In genomic region chr12:108637222-108637621, GRCh38 we compare ENCODE assay signal across 14 cellular contexts. TPM values are rescaled to one million over a fixed set of nuclear protein-coding genes. Genes with fewer than 3 reads are reported as not detected.
DNase-seq lines count a peak whose midpoint lies in the region; ATAC-seq, FAIRE-seq and TF ChIP-seq lines count a peak whose summit lies in the region.
"Had no signal": no experiment of that assay in that cellular context is flagged by ENCODE, and none has a peak within 500 bp of the region (broad histone marks: within the 10 kb centered on the region; RNA-seq: fewer than 3 reads in every experiment).

No MANE protein-coding gene starts in this region.

- no peaks in the 10 kb centered on the region for H3K27me3 ChIP-seq in GM12878 (replicated peaks in 1 of 2; ENCODE audit: control insufficient read depth in 2 of 2, insufficient read depth in 2 of 2, low read length in 1 of 2)
- no peaks in the 10 kb centered on the region for H3K27me3 ChIP-seq in neuron (ENCODE audit: insufficient read depth, low read length)
- H3K27me3 ChIP-seq in MG63 = no peaks in the 10 kb centered on the region
- H3K27me3 ChIP-seq in sigmoid colon = no peaks in the 10 kb centered on the region
- H3K27me3 ChIP-seq: adrenal gland had no signal

- H3K9me3 ChIP-seq in GM12878 (replicated peaks; ENCODE audit: control insufficient read depth, insufficient read depth, low read length) (no peaks in the 10 kb centered on the region), neuron (ENCODE audit: low read length) (no peaks in the 10 kb centered on the region), MG63 (no peaks in the 10 kb centered on the region; the same call in 1 of the 2 replicates), sigmoid colon (no peaks in the 10 kb centered on the region)
- H3K9me3 ChIP-seq: adrenal gland, tibial artery had no signal

- RAD21 ChIA-PET in GM12878 (lab: Charles Lee; ENCODE audit: unreplicated experiment) = interaction anchor here (0.7 to 17.3 kb wide), 11 partner anchors 9 to 213 kb away, joined by 3 to 413 read pairs (median 17); partner anchors contain the start of genes ISCU and SART3

- H2AFZ ChIP-seq in GM12878 (ENCODE audit: control insufficient read depth, low read depth, low read length) = no peak overlapping the region
- peak overlapping the region; percentile 20 for H2AFZ ChIP-seq in neuron (ENCODE audit: low read depth, low read length)

- POLR2A ChIA-PET in GM12878 (lab: Charles Lee) = interaction anchor here (0.5 to 10.5 kb wide), 9 partner anchors 9 to 174 kb away, joined by 3 to 199 read pairs (median 5); no protein-coding TSS in a partner anchor

- CTCF ChIA-PET in GM12878 (lab: Yijun Ruan, JAX) = interaction anchor here (1.0 to 17.2 kb wide), 11 partner anchors 16 to 318 kb away, joined by 3 to 244 read pairs (median 5); partner anchors contain the start of gene ISCU

- peaks cover 20% of the 10 kb centered on the region for H3K79me2 ChIP-seq in GM12878 (ENCODE audit: control insufficient read depth, insufficient read depth, low read length)

- intact Hi-C loops in GM12878 (cut with micrococcal nuclease; ENCODE audit: unreplicated experiment) = loop anchor here (2.0 to 10.0 kb wide), 3 partner anchors 28 to 458 kb away; partner anchors contain the start of genes ALKBH2, CMKLR1 and UNG
- intact Hi-C loops in sigmoid colon (cut with DNase I) = loop anchor here (10.0 kb wide), 1 partner anchor 458 kb away; the partner anchor contains the start of genes ALKBH2 and UNG

- TF ChIP-seq EP300 in GM12878 (IDR thresholded peaks at IDR 0.05; ENCODE audit: borderline replicate concordance in 1 of 2, control insufficient read depth in 1 of 2, low read depth in 2 of 2, low read length in 2 of 2) = no peak
- no peak for TF ChIP-seq EP300 in sigmoid colon (IDR thresholded peaks at IDR 0.05)

- H3K4me2 ChIP-seq in GM12878 (ENCODE audit: control insufficient read depth, insufficient read depth) = peak overlapping the region; percentile 82

- H3K9ac ChIP-seq in GM12878 (ENCODE audit: control insufficient read depth, insufficient read depth, low read length) = peak overlapping the region; percentile 78

- 86% methylated on average over 2 of the region's 2 CpGs for WGBS in GM12878 (ENCODE audit: insufficient coverage, insufficient replicate concordance, low lambda C conversion rate, missing lambda C conversion rate)
- 63 to 68% methylated on average over 2 of the region's 2 CpGs for WGBS in sigmoid colon, 2 donors

- TF ChIP-seq CTCF in GM12865 (IDR thresholded peaks at IDR 0.05; ENCODE audit: insufficient read depth, low read depth, low read length, missing control alignments) = no peak
- no peak for TF ChIP-seq CTCF in GM12878 (IDR thresholded peaks at IDR 0.05 in 2 of 3, conservative IDR thresholded peaks at IDR 0.05 in 1 of 3; ENCODE audit: control insufficient read depth in 2 of 3, extremely low read depth in 1 of 3, insufficient read depth in 1 of 3, low read depth in 3 of 3, low read length in 3 of 3)
- TF ChIP-seq CTCF in sigmoid colon (IDR thresholded peaks at IDR 0.05) = no peak

- H4K20me1 ChIP-seq in GM12878 (ENCODE audit: control insufficient read depth, insufficient read depth) = no peaks in the 10 kb centered on the region

- DNase-seq in GM12865 (ENCODE audit: low read depth) = no peak
- no peak for DNase-seq in Jurkat, Clone E6-1 (ENCODE audit: low read depth, low spot score)
- no peak for DNase-seq in GM12878 (ENCODE audit: low read depth, low spot score)
- DNase-seq in MG63 = no peak
- DNase-seq in kidney glomerular epithelial cell (lab: John Stamatoyannopoulos, UW) = no peak
- no peak for DNase-seq in NCI-H146 treated with DMSO at 0.1 percent for 48 hours (lab: John Stamatoyannopoulos, UW; ENCODE audit: unreplicated experiment)
- no peak for DNase-seq in sigmoid colon
- DNase-seq: adrenal gland, Calu3, dermis blood vessel endothelial cell, NCI-H2171 treated with DMSO at 0.1 percent for 48 hours, PC-3 had no signal

- SMC1A ChIA-PET in GM12878 (lab: Charles Lee; ENCODE audit: uncharacterized antibody, unreplicated experiment) = interaction anchor here (0.6 to 16.7 kb wide), 16 partner anchors 9 to 167 kb away, joined by 3 to 397 read pairs (median 6); partner anchors contain the start of genes ISCU and SART3

- no TSS peak for BruUV-seq in GM12878 (replicated peaks; lab: Mats Ljungman, UMichigan)

- TF ChIP-seq POLR2A in GM12878 (IDR thresholded peaks at IDR 0.05; ENCODE audit: low read depth, low read length) (peak; percentile 58), sigmoid colon (IDR thresholded peaks at IDR 0.05) (no peak)

- H3K4me1 ChIP-seq in GM12878 (ENCODE audit: control insufficient read depth, insufficient read depth, low read length) (peaks cover 85% of the 10 kb centered on the region), neuron (ENCODE audit: insufficient read depth, low read length) (peaks cover 42% of the 10 kb centered on the region), sigmoid colon (peaks cover 0 to 66% (median 43%) of the 10 kb centered on the region in 4 donors)

- 0 out of 3 replicates have a peak, but pooled peaks have one; percentile 1 for ATAC-seq in GM12878
- ATAC-seq: PC-3 had no signal

- H3K4me3 ChIP-seq in GM12865 (ENCODE audit: low read depth, low read length) (peak overlapping the region; percentile 74), GM12878 (peak overlapping the region; percentile 62; the same call in 1 of the 2 replicates), neuron (ENCODE audit: low read length) (no peak overlapping the region), MG63 (no peak overlapping the region), sigmoid colon (no peak overlapping the region)
- H3K4me3 ChIP-seq in Jurkat, Clone E6-1 (ENCODE audit: low read length) = peak overlapping the region; percentile 25
- H3K4me3 ChIP-seq: adrenal gland, tibial artery had no signal

- H3K36me3 ChIP-seq in GM12878 (ENCODE audit: control insufficient read depth in 2 of 2, insufficient read depth in 2 of 2, low read length in 1 of 2) = no peaks in the 10 kb centered on the region; a peak in 1 of 4 replicates
- H3K36me3 ChIP-seq in neuron (ENCODE audit: insufficient read depth, low read length) = no peaks in the 10 kb centered on the region
- peaks cover 21% of the 10 kb centered on the region for H3K36me3 ChIP-seq in MG63
- H3K36me3 ChIP-seq in sigmoid colon = no peaks in the 10 kb centered on the region
- H3K36me3 ChIP-seq: adrenal gland, tibial artery had no signal

- H3K27ac ChIP-seq in GM12878 (ENCODE audit: control insufficient read depth, insufficient read depth) (peak overlapping the region; percentile 65), sigmoid colon (peak overlapping the region in 1 of 4 donors; percentile 46)
- H3K27ac ChIP-seq: tibial artery had no signal

- no peak for TF ChIP-seq RAD21 in GM12878 (IDR thresholded peaks at IDR 0.05; ENCODE audit: insufficient read depth, low read depth, low read length)

- FAIRE-seq in GM12878 (lab: Jason Lieb, UNC) = no peak

- in situ Hi-C loops in GM12878 (cut with MboI) = loop anchor here (10.0 kb wide), 1 partner anchor 458 kb away; the partner anchor contains the start of genes ALKBH2 and UNG

TF ChIP-seq in GM12878, 131 proteins besides CTCF, POLR2A, EP300 and RAD21 (continues in another document):
- TF ChIP-seq SMC3 (IDR thresholded peaks at IDR 0.05; ENCODE audit: borderline replicate concordance, low read length) = no peak

RNA-seq across cellular contexts. Expression of gene SELPLG, which starts 3.5 kb away (rescaled TPM):
- 51.1 TPM for polyA plus RNA-seq in Jurkat, Clone E6-1 (2012; ENCODE audit: insufficient read depth, insufficient read length)
- total RNA-seq in GM12878 (2013; cell fraction: nucleolus; rRNA removed) = 102 and 112 TPM in 2 replicates
- 31.4 and 31.5 TPM in 2 replicates for total RNA-seq in GM12878 (2014; rRNA removed)
- 15.2 and 17.0 TPM in 2 replicates for total RNA-seq in GM12878 (2014; rRNA removed; fragmentation: Illumina TruSeq; extraction: Trizol)
- 20.7 and 21.0 TPM in 2 replicates for total RNA-seq in GM12878 (2021)
- polyA plus RNA-seq in GM12878 (2011; ENCODE audit: low read depth) = 24.8 TPM
- polyA plus RNA-seq in GM12878 (2011; rRNA removed) = 10.6 and 24.1 TPM in 2 replicates
- 39.6 and 46.7 TPM in 2 replicates for polyA plus RNA-seq in GM12878 (2011; cell fraction: cytosol; rRNA removed)
- polyA plus RNA-seq in GM12878 (2011; cell fraction: nucleus; rRNA removed) = 17.9 and 23.7 TPM in 2 replicates
- polyA plus RNA-seq in GM12878 (2012) = 44.5 and 45.4 TPM in 2 replicates
- polyA plus RNA-seq in GM12878 (2014; fragmentation: Illumina TruSeq; extraction: Trizol) = 8.7 and 25.8 TPM in 2 replicates
- 1 to 10 TPM; 3.2 to 5.3 TPM for polyA plus RNA-seq in GM12878 (2014; fragmentation: Nextera tagmentation; extraction: Ambion mirVana)
- 32.3 and 33.3 TPM in 2 replicates for polyA plus RNA-seq in GM12878 (2014; rRNA removed)
- 10 to 100 TPM; 23.6 to 29.5 TPM for polyA plus RNA-seq in GM12878 (2016; fragmentation: Nextera tagmentation; extraction: Ambion mirVana)
- polyA minus RNA-seq in GM12878 (2011; rRNA and poly(A)+ RNA removed) = 19.2 and 29.2 TPM in 2 replicates
- 4.7 and 6.8 TPM in 2 replicates for polyA minus RNA-seq in GM12878 (2011; cell fraction: cytosol; rRNA and poly(A)+ RNA removed)
- polyA minus RNA-seq in GM12878 (2011; cell fraction: nucleus; rRNA and poly(A)+ RNA removed) = 4.2 and 6.7 TPM in 2 replicates
- 0.39 and 2.5 TPM in 2 replicates for total RNA-seq in MG63 (2014; rRNA removed; shearing (Covaris generic); ENCODE audit: low replicate concordance)
- 1 to 10 TPM; 6.1 to 10.0 (median 7.6) TPM for total RNA-seq in sigmoid colon
- polyA plus RNA-seq in sigmoid colon = 10 to 100 TPM in 1 of 3 donors, 1 to 10 TPM in 2; 1.8 to 26.1 (median 6.7) TPM

RNA-seq across cellular contexts. Expression of gene TMEM119, which starts 39.3 kb away (rescaled TPM):
- polyA plus RNA-seq in Jurkat, Clone E6-1 (2012; ENCODE audit: insufficient read depth, insufficient read length) = not detected
- total RNA-seq in GM12878 (2013; cell fraction: nucleolus; rRNA removed) = 0.27 TPM in 1 of 2 replicates, not detected in the other
- 0.05 and 0.11 TPM in 2 replicates for total RNA-seq in GM12878 (2014; rRNA removed)
- not detected in 2 replicates for total RNA-seq in GM12878 (2014; rRNA removed; fragmentation: Illumina TruSeq; extraction: Trizol)
- total RNA-seq in GM12878 (2021) = 0.44 TPM in 1 of 2 replicates, not detected in the other
- polyA plus RNA-seq in GM12878 (2011; ENCODE audit: low read depth) = 0.22 TPM
- 0.23 and 0.29 TPM in 2 replicates for polyA plus RNA-seq in GM12878 (2011; rRNA removed)
- 0.19 and 0.35 TPM in 2 replicates for polyA plus RNA-seq in GM12878 (2011; cell fraction: cytosol; rRNA removed)
- polyA plus RNA-seq in GM12878 (2011; cell fraction: nucleus; rRNA removed) = 0.59 and 0.67 TPM in 2 replicates
- 0.12 and 0.53 TPM in 2 replicates for polyA plus RNA-seq in GM12878 (2012)
- polyA plus RNA-seq in GM12878 (2014; fragmentation: Illumina TruSeq; extraction: Trizol) = not detected in 2 replicates
- not detected for polyA plus RNA-seq in GM12878 (2014; fragmentation: Nextera tagmentation; extraction: Ambion mirVana)
- 0.08 TPM in 1 of 2 replicates, not detected in the other for polyA plus RNA-seq in GM12878 (2014; rRNA removed)
- polyA plus RNA-seq in GM12878 (2016; fragmentation: Nextera tagmentation; extraction: Ambion mirVana) = under 1 TPM; 0.15 to 0.19 TPM
- 0.41 and 0.51 TPM in 2 replicates for polyA minus RNA-seq in GM12878 (2011; rRNA and poly(A)+ RNA removed)
- polyA minus RNA-seq in GM12878 (2011; cell fraction: cytosol; rRNA and poly(A)+ RNA removed) = not detected in 2 replicates
- polyA minus RNA-seq in GM12878 (2011; cell fraction: nucleus; rRNA and poly(A)+ RNA removed) = 0.12 and 0.48 TPM in 2 replicates
- 24.2 and 31.2 TPM in 2 replicates for total RNA-seq in MG63 (2014; rRNA removed; shearing (Covaris generic); ENCODE audit: low replicate concordance)
- 10 to 100 TPM in 1 of 4 donors, 1 to 10 TPM in 2, under 1 TPM in 1; 0.95 to 11.6 (median 6.7) TPM for total RNA-seq in sigmoid colon
- polyA plus RNA-seq in sigmoid colon = 10 to 100 TPM in 1 of 3 donors, 1 to 10 TPM in 2; 1.8 to 16.9 (median 2.4) TPM
- total RNA-seq: Calu3, PC-3 had no signal

Comparison
In these comparisons a context has a peak if more than half of its experiments do, and no peak if none do; other contexts are left out.
1. H3K4me3 ChIP-seq: peak in GM12865 (single experiment), Jurkat, Clone E6-1 (single experiment) and GM12878 (single experiment); none in neuron (single experiment), MG63 (single experiment) and sigmoid colon (0 of 4).